9 cellular contexts compared by ENCODE assay signal in the genomic region with DNA sequence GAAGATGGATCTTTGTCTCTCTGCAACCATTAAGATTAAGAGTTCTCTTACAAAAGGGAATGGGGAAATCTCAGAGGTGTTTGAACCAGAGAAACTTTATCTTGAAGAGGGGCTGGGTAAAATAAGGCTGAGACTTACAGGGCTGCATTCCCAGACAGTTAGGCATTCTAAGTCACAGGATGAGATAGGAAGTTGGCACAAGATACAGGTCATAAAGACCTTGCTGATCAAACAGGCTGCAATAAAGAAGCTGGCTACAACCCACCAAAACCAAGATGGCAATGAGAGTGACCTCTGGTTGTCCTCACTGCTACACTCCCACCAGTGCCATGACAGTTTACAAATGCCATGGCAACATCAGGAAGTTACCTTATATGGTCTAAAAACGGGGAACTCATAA. TPM values are rescaled to one million over a fixed set of nuclear protein-coding genes. Genes with fewer than 3 reads are reported as not detected.
"Had no signal": no experiment of that assay in that cellular context is flagged by ENCODE, and none has a peak within 500 bp of the region (broad histone marks: within the 10 kb centered on the region; RNA-seq: fewer than 3 reads in every experiment).

No MANE protein-coding gene starts in this region.

RNA-seq across cellular contexts. Expression of a gene that starts 21.0 kb away (rescaled TPM):
- total RNA-seq: activated B cell treated with CpG ODN at 0.5 μM for 24 hours; activated CD8-positive, alpha-beta T cell treated with anti-CD3 and anti-CD28 coated beads for 36 hours; activated T-cell treated with anti-CD3 and anti-CD28 coated beads, Interleukin-2, amount 50 U/mL, for 4 hours; dermis microvascular lymphatic vessel endothelial cell; heart left ventricle; left ventricle myocardium inferior; natural killer cell treated with Interleukin-12 subunit alpha and Interleukin-12 subunit beta and Interleukin-15 and Interleukin-18, amount 100 ng/mL, for 72 hours; right atrium auricular region; upper lobe of left lung had no signal
- polyA plus RNA-seq: heart left ventricle had no signal
